In the genomic region with DNA sequence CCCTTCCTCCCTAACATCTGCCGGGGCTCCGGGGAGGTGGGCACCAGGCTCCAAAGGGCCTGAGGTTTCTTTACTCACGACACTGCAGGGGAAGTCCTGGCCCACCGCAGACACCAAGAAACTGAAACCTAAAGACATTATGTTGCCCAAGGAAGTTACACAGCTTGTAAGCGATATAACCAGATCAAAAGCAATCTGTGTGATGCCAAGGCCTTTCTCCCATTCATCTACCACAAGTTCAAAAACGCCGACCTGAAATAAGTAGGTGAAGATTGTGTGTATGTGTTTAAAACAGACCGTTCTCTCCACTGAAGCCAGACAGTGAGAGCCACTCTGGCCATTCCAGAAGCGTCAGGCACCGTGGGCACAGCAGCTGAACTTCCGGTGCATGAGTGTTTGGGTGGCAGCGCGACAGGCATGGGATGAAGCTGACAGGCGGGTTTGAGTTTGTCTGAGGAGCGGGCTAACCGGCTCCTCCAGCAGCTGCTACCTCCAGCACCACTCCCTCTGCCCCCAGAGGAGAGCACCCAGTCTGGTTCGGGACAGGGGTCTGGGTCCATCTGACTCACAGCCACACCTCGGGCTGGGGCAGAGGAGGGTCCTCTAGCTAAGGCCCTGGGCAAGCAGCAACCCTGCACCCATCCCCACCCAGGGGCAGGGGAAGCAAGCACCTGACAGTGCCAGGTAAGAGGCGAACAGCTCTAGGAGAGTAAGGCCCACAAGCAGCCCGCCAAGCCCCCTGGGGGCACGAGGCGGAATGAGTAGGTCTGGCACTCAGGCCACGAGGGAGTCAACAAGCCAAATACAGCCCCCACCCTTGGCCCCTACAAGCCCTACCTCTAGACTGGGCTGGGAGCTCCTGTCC, we compare ENCODE assay signal across 9 cellular contexts. TPM values are rescaled to one million over a fixed set of nuclear protein-coding genes. Genes with fewer than 3 reads are reported as not detected.
DNase-seq lines count a peak whose midpoint lies in the region; ATAC-seq, FAIRE-seq and TF ChIP-seq lines count a peak whose summit lies in the region.
"Had no signal": no experiment of that assay in that cellular context is flagged by ENCODE, and none has a peak within 500 bp of the region (broad histone marks: within the 10 kb centered on the region; RNA-seq: fewer than 3 reads in every experiment).

No MANE protein-coding gene starts in this region.

- no peak overlapping the region for H3K9ac ChIP-seq in IMR-90 (ENCODE audit: low read depth, low read length)

- peaks cover 15% of the 10 kb centered on the region; the same call in 1 of the 2 replicates for H4K20me1 ChIP-seq in IMR-90 (ENCODE audit: insufficient read depth, low read length)

- H3K4me3 Mint-ChIP-seq in activated B cell treated with CpG ODN at 0.5 μM for 24 hours (peak overlapping the region; percentile 85), naive B cell (peak overlapping the region; percentile 91 to 98 (median 95))
- H3K4me3 Mint-ChIP-seq in stimulated activated naive CD8-positive, alpha-beta T cell treated with anti-CD3 and anti-CD28 coated beads, Interleukin-15, Interleukin-2, amounts not matched to agents 100 ng/mL and 50 ng/mL, for 24 hours: peak overlapping the region; percentile 83

- H2BK120ac ChIP-seq in IMR-90 (ENCODE audit: low read depth, low read length): no peak overlapping the region

- no peaks in the 10 kb centered on the region for H3K27me3 Mint-ChIP-seq in activated B cell treated with CpG ODN at 0.5 μM for 24 hours
- no peaks in the 10 kb centered on the region for H3K27me3 Mint-ChIP-seq in naive B cell
- no peaks in the 10 kb centered on the region for H3K27me3 Mint-ChIP-seq in stimulated activated naive CD8-positive, alpha-beta T cell treated with anti-CD3 and anti-CD28 coated beads, Interleukin-15, Interleukin-2, amounts not matched to agents 100 ng/mL and 50 ng/mL, for 24 hours

- dilution Hi-C loops in IMR-90 (cut with HindIII; ENCODE audit: low sequenced_read_pairs, unreplicated experiment): no loop called here

- H3K4me1 ChIP-seq in IMR-90 (ENCODE audit: control insufficient read depth, insufficient read depth, low read length): peaks cover 25% of the 10 kb centered on the region

- FAIRE-seq in D721Med (lab: Jason Lieb, UNC): no peak
- FAIRE-seq: islet of Langerhans had no signal

- H2BK20ac ChIP-seq in IMR-90 (ENCODE audit: low read depth, low read length): no peak overlapping the region

- no peak overlapping the region for H4K91ac ChIP-seq in IMR-90 (ENCODE audit: insufficient read depth, low read depth, low read length)

- POLR2A ChIA-PET in IMR-90 (lab: Charles Lee; ENCODE audit: unreplicated experiment): no interaction called here
- POLR2A ChIA-PET in activated B cell treated with CpG ODN at 0.5 μM for 24 hours (lab: Charles Lee): interaction anchor here (0.6 to 6.0 kb wide), 8 partner anchors 11 to 1234 kb away, joined by 3 to 217 read pairs (median 4); a partner anchor contains a TSS

- peak overlapping the region; percentile 43 for H2AK9ac ChIP-seq in IMR-90 (replicated peaks; ENCODE audit: low read depth, low read length, poor library complexity)

- no peak for TF ChIP-seq RAD21 in IMR-90 (IDR thresholded peaks at IDR 0.05; ENCODE audit: low read length)

- peaks cover 0 to 40% of the 10 kb centered on the region in 2 experiments; a peak in 3 of 4 replicates for H3K79me1 ChIP-seq in IMR-90 (ENCODE audit: low read depth in 1 of 2, low read length in 2 of 2)

- CTCF ChIA-PET in IMR-90 (lab: Yijun Ruan, JAX): interaction anchor here (1.2 kb wide), 1 partner anchor 13 kb away, joined by 6 read pairs; no protein-coding TSS in a partner anchor
- CTCF ChIA-PET in activated B cell treated with CpG ODN at 0.5 μM for 24 hours (lab: Charles Lee): interaction anchor here (0.7 to 3.6 kb wide), 4 partner anchors 12 to 55 kb away, joined by 3 to 87 read pairs (median 6); no protein-coding TSS in a partner anchor

- intact Hi-C loops in Right ventricle myocardium inferior (cut with DNase I) (no loop called here), cardiac septum (cut with DNase I) (no loop called here), IMR-90 (cut with micrococcal nuclease) (no loop called here), activated B cell treated with CpG ODN at 0.5 μM for 24 hours (cut with micrococcal nuclease) (loop anchor here (1.0 to 10.0 kb wide), 12 partner anchors 8 to 1770 kb away; a partner anchor contains a TSS)

- peak overlapping the region in 1 of 2 experiments; percentile 4; a peak in 1 of 4 replicates for H4K8ac ChIP-seq in IMR-90 (ENCODE audit: low read depth in 2 of 2, low read length in 2 of 2)

- no peak overlapping the region for H2BK15ac ChIP-seq in IMR-90 (ENCODE audit: low read depth, low read length)

- BruUV-seq in IMR-90 (replicated peaks; lab: Mats Ljungman, UMichigan): no TSS peak

- DNase-seq in Right ventricle myocardium inferior (ENCODE audit: missing footprints) (peak; percentile 70), cardiac septum (ENCODE audit: low spot score) (no peak), IMR-90 (peak; percentile 19), activated B cell treated with CpG ODN at 0.5 μM for 24 hours (peak; percentile 58), cerebellar cortex (ENCODE audit: low spot score) (peak; percentile 45), naive B cell (peak; percentile 85), D721Med (ENCODE audit: insufficient read length, low spot score) (no peak)

- H4K5ac ChIP-seq in IMR-90 (ENCODE audit: low read depth, low read length): no peak overlapping the region

- H3K9me3 ChIP-seq in IMR-90 (ENCODE audit: control insufficient read depth, insufficient read depth, low read length): no peaks in the 10 kb centered on the region

- H3K27ac ChIP-seq in IMR-90 (ENCODE audit: insufficient read depth, low read length): no peak overlapping the region

- peaks cover 66% of the 10 kb centered on the region for H3K4me1 Mint-ChIP-seq in activated B cell treated with CpG ODN at 0.5 μM for 24 hours
- peaks cover 41 to 63% (median 57%) of the 10 kb centered on the region in 3 donors for H3K4me1 Mint-ChIP-seq in naive B cell
- peaks cover 65% of the 10 kb centered on the region for H3K4me1 Mint-ChIP-seq in stimulated activated naive CD8-positive, alpha-beta T cell treated with anti-CD3 and anti-CD28 coated beads, Interleukin-15, Interleukin-2, amounts not matched to agents 100 ng/mL and 50 ng/mL, for 24 hours (ENCODE audit: low read depth)

- WGBS in IMR-90 (ENCODE audit: extremely low coverage in 2 of 2, insufficient read length in 1 of 2), 2 experiments: 77% methylated on average over 6 of the region's 23 CpGs; no CpG with 5 or more reads in 1 of the 2 experiments

- peak overlapping the region; percentile 11; the same call in 1 of the 2 replicates for H2AK5ac ChIP-seq in IMR-90 (ENCODE audit: low read depth, low read length)

- H2BK5ac ChIP-seq in IMR-90 (ENCODE audit: low read depth, low read length, poor library complexity, severe bottlenecking): no peak overlapping the region

- H3K9me3 Mint-ChIP-seq in activated B cell treated with CpG ODN at 0.5 μM for 24 hours (no peaks in the 10 kb centered on the region), naive B cell (no peaks in the 10 kb centered on the region)
- H3K9me3 Mint-ChIP-seq in stimulated activated naive CD8-positive, alpha-beta T cell treated with anti-CD3 and anti-CD28 coated beads, Interleukin-15, Interleukin-2, amounts not matched to agents 100 ng/mL and 50 ng/mL, for 24 hours: no peaks in the 10 kb centered on the region

- H3K27me3 ChIP-seq in IMR-90 (ENCODE audit: control insufficient read depth, insufficient read depth, low read length): no peaks in the 10 kb centered on the region

- H3K18ac ChIP-seq in IMR-90 (ENCODE audit: low read depth, low read length): no peak overlapping the region

- TF ChIP-seq CTCF in IMR-90 (conservative IDR thresholded peaks at IDR 0.05; ENCODE audit: low read depth, low read length) (no peak), activated B cell treated with CpG ODN at 0.5 μM for 24 hours (IDR thresholded peaks at IDR 0.05) (no peak), D721Med (IDR thresholded peaks at IDR 0.05; ENCODE audit: insufficient read depth, missing control alignments) (no peak)

- H2AFZ ChIP-seq in IMR-90 (replicated peaks; ENCODE audit: low read length, poor library complexity): no peak overlapping the region

- H3K36me3 ChIP-seq in IMR-90 (ENCODE audit: control insufficient read depth, insufficient read depth, low read length): no peaks in the 10 kb centered on the region

- ATAC-seq in Right ventricle myocardium inferior (no peak), IMR-90 (ENCODE audit: low read depth) (no peak), activated B cell treated with CpG ODN at 0.5 μM for 24 hours (ENCODE audit: low read depth) (peak; percentile 34), naive B cell (ENCODE audit: low read depth in 2 of 2) (peak; percentile 59 to 62)

- H3K27ac Mint-ChIP-seq in activated B cell treated with CpG ODN at 0.5 μM for 24 hours (peak overlapping the region; percentile 100), naive B cell (peak overlapping the region; percentile 100)
- H3K27ac Mint-ChIP-seq in stimulated activated naive CD8-positive, alpha-beta T cell treated with anti-CD3 and anti-CD28 coated beads, Interleukin-15, Interleukin-2, amounts not matched to agents 100 ng/mL and 50 ng/mL, for 24 hours: peak overlapping the region; percentile 95

- no peak overlapping the region for H3K4ac ChIP-seq in IMR-90 (ENCODE audit: low read depth, low read length)

- H3K4me2 ChIP-seq in IMR-90 (ENCODE audit: low read depth, low read length): peak overlapping the region; percentile 20

- in situ Hi-C loops in IMR-90 (cut with MboI; ENCODE audit: low sequenced_read_pairs): no loop called here

- TF ChIP-seq POLR2A in IMR-90 (IDR thresholded peaks at IDR 0.05; ENCODE audit: low read depth, low read length): no peak

- H3K56ac ChIP-seq in IMR-90 (ENCODE audit: extremely low read depth, insufficient read depth, low read length): no peak overlapping the region

- H3K4me3 ChIP-seq in IMR-90 (ENCODE audit: insufficient read depth, low read depth, low read length): no peak overlapping the region

- H3K14ac ChIP-seq in IMR-90 (replicated peaks; ENCODE audit: low read depth, low read length): 0 out of 2 replicates have a peak overlapping the region, but pooled peaks have one; percentile 5

- peaks cover 9% of the 10 kb centered on the region for H3K9me1 ChIP-seq in IMR-90 (ENCODE audit: insufficient read depth, low read length)

- H3K23ac ChIP-seq in IMR-90 (ENCODE audit: low read depth, low read length): peak overlapping the region; percentile 53; the same call in 1 of the 2 replicates

- H3K36me3 Mint-ChIP-seq in activated B cell treated with CpG ODN at 0.5 μM for 24 hours (ENCODE audit: low read depth) (peaks cover 2% of the 10 kb centered on the region), naive B cell (no peaks in the 10 kb centered on the region)
- H3K36me3 Mint-ChIP-seq in stimulated activated naive CD8-positive, alpha-beta T cell treated with anti-CD3 and anti-CD28 coated beads, Interleukin-15, Interleukin-2, amounts not matched to agents 100 ng/mL and 50 ng/mL, for 24 hours (ENCODE audit: low read depth): peaks cover 13% of the 10 kb centered on the region

RNA-seq across cellular contexts. Expression of a gene that starts 1.3 kb away (rescaled TPM):
- total RNA-seq in Right ventricle myocardium inferior: 31.7 TPM
- total RNA-seq in cardiac septum: 48.3 TPM
- total RNA-seq in IMR-90 (2012; rRNA removed): 2.2 TPM in 2 replicates
- 13.4 and 13.8 TPM in 2 replicates for polyA plus RNA-seq in IMR-90 (2012; rRNA removed)
- polyA plus RNA-seq in IMR-90 (2012; cell fraction: cytosol; rRNA removed): 10.2 and 10.5 TPM in 2 replicates
- polyA plus RNA-seq in IMR-90 (2012; cell fraction: nucleus; rRNA removed; ENCODE audit: low replicate concordance): 86.5 and 180 TPM in 2 replicates
- total RNA-seq in activated B cell treated with CpG ODN at 0.5 μM for 24 hours: 108 and 132 TPM in 2 replicates
- polyA plus RNA-seq in naive B cell (ENCODE audit: low read depth in 6 of 6): 1 to 10 TPM; 1.1 to 4.8 (median 2.3) TPM

Comparison
In these comparisons a context has a peak if more than half of its experiments do, and no peak if none do; other contexts are left out.
1. DNase-seq: peak in Right ventricle myocardium inferior (single experiment), IMR-90 (single experiment), activated B cell treated with CpG ODN at 0.5 μM for 24 hours (single experiment), cerebellar cortex (single experiment) and naive B cell (single experiment); none in cardiac septum (single experiment) and D721Med (single experiment).
2. ATAC-seq: peak in activated B cell treated with CpG ODN at 0.5 μM for 24 hours (single experiment) and naive B cell (2 of 2); none in Right ventricle myocardium inferior (single experiment) and IMR-90 (single experiment).
3. RNA of a gene that starts 1.3 kb away (total RNA-seq): 108 to 132 TPM in activated B cell treated with CpG ODN at 0.5 μM for 24 hours, 48.3 TPM in cardiac septum (single experiment) and 31.7 TPM in Right ventricle myocardium inferior (single experiment); 2.2 TPM in IMR-90; every median in the first group is over 10 times any median in the second.
4. Peak in every context shown above with its lines, with median percentiles within 50 percentile points of each other: H3K27ac Mint-ChIP-seq and H3K4me3 Mint-ChIP-seq.